ENCODE assay signal across 13 cellular contexts in the genomic region with DNA sequence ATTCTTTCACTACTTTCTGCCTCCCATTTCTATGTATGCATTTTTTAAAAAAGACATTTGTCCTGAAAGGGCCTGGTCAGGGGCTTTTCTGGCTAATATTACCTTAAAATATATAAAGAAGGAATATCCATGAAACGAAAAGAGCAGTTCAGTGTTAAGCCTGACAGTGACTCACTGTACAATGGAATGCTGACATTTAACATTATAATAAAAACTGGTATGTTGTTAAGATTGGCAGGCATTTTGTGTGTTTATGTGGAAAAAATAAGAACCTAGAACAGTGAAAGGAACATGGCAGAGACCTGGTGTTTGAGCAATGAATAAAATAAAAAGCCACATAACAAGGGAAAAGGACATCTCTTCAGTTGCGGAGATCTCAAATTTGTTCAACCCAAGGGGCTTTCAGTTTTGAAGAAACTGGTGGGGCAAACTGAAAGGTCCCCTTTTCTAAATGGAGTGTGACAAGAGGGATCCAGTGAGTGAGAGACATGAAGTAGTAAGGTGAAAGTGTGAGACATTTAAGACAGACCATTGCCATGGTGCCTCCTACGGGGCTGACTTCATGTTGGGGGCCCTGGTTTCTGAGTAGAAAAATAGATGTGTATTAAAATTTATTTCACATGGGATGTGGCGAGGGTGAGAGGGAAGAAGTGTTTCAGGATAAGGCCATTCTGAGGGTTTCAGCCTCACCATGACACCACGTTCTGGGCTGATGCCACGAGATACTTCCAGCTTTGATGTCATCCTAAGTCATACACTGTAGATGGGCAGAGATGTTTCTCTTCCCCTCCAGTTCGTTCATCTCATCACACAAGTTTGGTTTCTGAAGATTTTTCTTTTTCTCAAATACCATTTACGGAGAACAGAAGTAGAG.
DNase-seq lines count a peak whose midpoint lies in the region; ATAC-seq and TF ChIP-seq lines count a peak whose summit lies in the region.
"Had no signal": no experiment of that assay in that cellular context is flagged by ENCODE, and none has a peak within 500 bp of the region (broad histone marks: within the 10 kb centered on the region; RNA-seq: fewer than 3 reads in every experiment).

No MANE protein-coding gene starts in this region.

- H3K27me3 ChIP-seq in RWPE2 (ENCODE audit: insufficient read depth, poor library complexity, severe bottlenecking) = no peaks in the 10 kb centered on the region
- H3K27me3 ChIP-seq: esophagus squamous epithelium, Peyer's patch had no signal

- peaks cover 29% of the 10 kb centered on the region for H3K4me1 ChIP-seq in RWPE2 (ENCODE audit: insufficient read depth, poor library complexity, severe bottlenecking)
- H3K4me1 ChIP-seq: Peyer's patch had no signal

- peaks cover 23 to 56% of the 10 kb centered on the region in 2 donors for H3K4me1 Mint-ChIP-seq in effector memory CD8-positive, alpha-beta T cell (ENCODE audit: low read depth in 2 of 2)

- H3K27me3 Mint-ChIP-seq in effector memory CD8-positive, alpha-beta T cell = no peaks in the 10 kb centered on the region
- H3K27me3 Mint-ChIP-seq: naive thymus-derived CD8-positive, alpha-beta T cell had no signal

- no peaks in the 10 kb centered on the region for H3K9me3 Mint-ChIP-seq in effector memory CD8-positive, alpha-beta T cell
- H3K9me3 Mint-ChIP-seq: naive thymus-derived CD8-positive, alpha-beta T cell had no signal

- no peak for TF ChIP-seq CTCF in RWPE2 (IDR thresholded peaks at IDR 0.05; ENCODE audit: poor library complexity, severe bottlenecking)

- peaks cover 5% of the 10 kb centered on the region; the same call in 1 of the 2 replicates for H3K36me3 ChIP-seq in RWPE2 (ENCODE audit: low read depth)

- H3K4me3 ChIP-seq in RWPE2 (ENCODE audit: severe bottlenecking) (no peak overlapping the region), skeletal muscle cell (ENCODE audit: low read depth, low read length) (no peak overlapping the region)
- H3K4me3 ChIP-seq: esophagus squamous epithelium, Peyer's patch had no signal

- H3K9me3 ChIP-seq in RWPE2 (ENCODE audit: severe bottlenecking) = no peaks in the 10 kb centered on the region
- H3K9me3 ChIP-seq: esophagus squamous epithelium, Peyer's patch had no signal

- no peak for ATAC-seq in RWPE2 (ENCODE audit: low read depth)
- ATAC-seq in effector memory CD8-positive, alpha-beta T cell (replicated peaks) = no peak
- ATAC-seq in HG03039 (IDR thresholded peaks at IDR 0.05; ENCODE audit: unreplicated experiment) = no peak
- no peak for ATAC-seq in HG03571 (IDR thresholded peaks at IDR 0.05; ENCODE audit: unreplicated experiment)
- ATAC-seq: naive thymus-derived CD8-positive, alpha-beta T cell had no signal

- peak; percentile 44 for DNase-seq in EL
- no peak for DNase-seq in RWPE2 (ENCODE audit: low spot score)
- no peak for DNase-seq in effector memory CD8-positive, alpha-beta T cell
- DNase-seq in skeletal muscle cell (ENCODE audit: low read depth) = peak; percentile 31
- no peak for DNase-seq in MV-4-11 (lab: John Stamatoyannopoulos, UW)
- DNase-seq: esophagus squamous epithelium; kidney; naive thymus-derived CD8-positive, alpha-beta T cell; NCI-H345; Peyer's patch had no signal

- no peak overlapping the region for H3K4me3 Mint-ChIP-seq in effector memory CD8-positive, alpha-beta T cell
- H3K4me3 Mint-ChIP-seq: activated T-helper 1 cell treated with anti-CD3 and anti-CD28 coated beads, Interleukin-12 subunit alpha, Interleukin-12 subunit beta, Interleukin-2, Interleukin-4 antibody, amounts not matched to agents 30 ng/mL and 10 ng/mL and 1 ng/mL, durations not matched to agents 14 hours and 24 hours and 36 hours had no signal

- H3K36me3 Mint-ChIP-seq in effector memory CD8-positive, alpha-beta T cell (ENCODE audit: insufficient read depth) = peaks cover 15% of the 10 kb centered on the region

- H3K27ac Mint-ChIP-seq in effector memory CD8-positive, alpha-beta T cell = peak overlapping the region; percentile 39 to 50
- H3K27ac Mint-ChIP-seq: activated T-helper 1 cell treated with anti-CD3 and anti-CD28 coated beads, Interleukin-12 subunit alpha, Interleukin-12 subunit beta, Interleukin-2, Interleukin-4 antibody, amounts not matched to agents 30 ng/mL and 10 ng/mL and 1 ng/mL, durations not matched to agents 14 hours and 24 hours and 36 hours had no signal

- peak overlapping the region; percentile 87 for H3K27ac ChIP-seq in RWPE2 (ENCODE audit: poor library complexity, severe bottlenecking)
- H3K27ac ChIP-seq: Peyer's patch had no signal

Comparison
In these comparisons a context has a peak if more than half of its experiments do, and no peak if none do; other contexts are left out.
1. DNase-seq: peak in EL (single experiment) and skeletal muscle cell (single experiment); none in RWPE2 (single experiment), effector memory CD8-positive, alpha-beta T cell (0 of 3) and MV-4-11 (single experiment).